14 cellular contexts compared by ENCODE assay signal in genomic region chr5:171975262-171975876, GRCh38. TPM values are rescaled to one million over a fixed set of nuclear protein-coding genes. Genes with fewer than 3 reads are reported as not detected.
DNase-seq lines count a peak whose midpoint lies in the region; ATAC-seq and TF ChIP-seq lines count a peak whose summit lies in the region.
"Had no signal": no experiment of that assay in that cellular context is flagged by ENCODE, and none has a peak within 500 bp of the region (broad histone marks: within the 10 kb centered on the region; RNA-seq: fewer than 3 reads in every experiment).

No MANE protein-coding gene starts in this region.

- CTCF ChIA-PET in activated CD8-positive, alpha-beta T cell treated with anti-CD3 and anti-CD28 coated beads for 36 hours (lab: Charles Lee), result interaction anchor here (0.9 to 2.6 kb wide), 2 partner anchors 11 to 64 kb away, joined by 3 to 6 read pairs; no protein-coding TSS in a partner anchor
- CTCF ChIA-PET in activated CD8-positive, alpha-beta T cell treated with anti-CD3 and anti-CD28 coated beads, Interleukin-2, amount 10 ng/mL, durations not matched to agents 7 days and 5 days (lab: Charles Lee), result interaction anchor here (1.3 kb wide), 1 partner anchor 9 kb away, joined by 4 read pairs; no protein-coding TSS in a partner anchor
- CTCF ChIA-PET in activated B cell treated with CpG ODN at 0.5 μM for 24 hours (lab: Charles Lee), result interaction anchor here (0.7 kb wide), 1 partner anchor 11 kb away, joined by 3 read pairs; no protein-coding TSS in a partner anchor
- CTCF ChIA-PET in CD8-positive, alpha-beta T cell (lab: Charles Lee), result no interaction called here

- peak overlapping the region; percentile 48 for H3K27ac Mint-ChIP-seq in activated CD8-positive, alpha-beta T cell treated with anti-CD3 and anti-CD28 coated beads for 36 hours
- H3K27ac Mint-ChIP-seq in activated CD8-positive, alpha-beta T cell treated with anti-CD3 and anti-CD28 coated beads, Interleukin-2, amount 10 ng/mL, durations not matched to agents 7 days and 5 days, result no peak overlapping the region
- peak overlapping the region; percentile 81 for H3K27ac Mint-ChIP-seq in activated B cell treated with CpG ODN at 0.5 μM for 24 hours
- H3K27ac Mint-ChIP-seq in stimulated activated memory B cell treated with anti-CD40 and anti-IgM and Interleukin-4, amounts not matched to agents 10 μg/mL and 1 μg/mL and 100 μg/mL, for 72 hours, result peak overlapping the region; percentile 90
- H3K27ac Mint-ChIP-seq in CD8-positive, alpha-beta T cell, result no peak overlapping the region
- H3K27ac Mint-ChIP-seq: activated CD4-positive, alpha-beta memory T cell treated with anti-CD3 and anti-CD28 coated beads for 36 hours had no signal

- H3K4me1 Mint-ChIP-seq in activated CD8-positive, alpha-beta T cell treated with anti-CD3 and anti-CD28 coated beads for 36 hours (ENCODE audit: low read depth), result peaks cover 56% of the 10 kb centered on the region
- peaks cover 22% of the 10 kb centered on the region for H3K4me1 Mint-ChIP-seq in activated CD8-positive, alpha-beta T cell treated with anti-CD3 and anti-CD28 coated beads, Interleukin-2, amount 10 ng/mL, durations not matched to agents 7 days and 5 days (ENCODE audit: low read depth)
- peaks cover 82% of the 10 kb centered on the region for H3K4me1 Mint-ChIP-seq in activated B cell treated with CpG ODN at 0.5 μM for 24 hours
- peaks cover 69% of the 10 kb centered on the region for H3K4me1 Mint-ChIP-seq in stimulated activated memory B cell treated with anti-CD40 and anti-IgM and Interleukin-4, amounts not matched to agents 10 μg/mL and 1 μg/mL and 100 μg/mL, for 72 hours
- H3K4me1 Mint-ChIP-seq in CD8-positive, alpha-beta T cell (ENCODE audit: low read depth), result peaks cover 56% of the 10 kb centered on the region

- H3K4me1 ChIP-seq in CD8-positive, alpha-beta T cell (ENCODE audit: insufficient read depth, low read length), result peaks cover 19% of the 10 kb centered on the region

- no peaks in the 10 kb centered on the region for H3K36me3 ChIP-seq in CD8-positive, alpha-beta T cell (ENCODE audit: insufficient read depth, low read length)

- POLR2A ChIA-PET in activated CD8-positive, alpha-beta T cell treated with anti-CD3 and anti-CD28 coated beads for 36 hours (lab: Charles Lee), result interaction anchor here (1.5 kb wide), 1 partner anchor 29 kb away, joined by 5 read pairs; no protein-coding TSS in a partner anchor
- POLR2A ChIA-PET in activated CD8-positive, alpha-beta T cell treated with anti-CD3 and anti-CD28 coated beads, Interleukin-2, amount 10 ng/mL, durations not matched to agents 7 days and 5 days (lab: Charles Lee), result no interaction called here
- POLR2A ChIA-PET in activated B cell treated with CpG ODN at 0.5 μM for 24 hours (lab: Charles Lee), result no interaction called here
- POLR2A ChIA-PET in CD8-positive, alpha-beta T cell (lab: Charles Lee), result no interaction called here

- H3K27me3 ChIP-seq in CD8-positive, alpha-beta T cell (ENCODE audit: insufficient read depth, low read length), result no peaks in the 10 kb centered on the region

- intact Hi-C loops in activated CD8-positive, alpha-beta T cell treated with anti-CD3 and anti-CD28 coated beads for 36 hours (cut with micrococcal nuclease), result no loop called here
- intact Hi-C loops in activated B cell treated with CpG ODN at 0.5 μM for 24 hours (cut with micrococcal nuclease), result no loop called here
- intact Hi-C loops in CD8-positive, alpha-beta T cell (cut with DNase I, micrococcal nuclease), result no loop called here

- DNase-seq in activated CD8-positive, alpha-beta T cell treated with anti-CD3 and anti-CD28 coated beads for 36 hours, result no peak
- DNase-seq in activated CD8-positive, alpha-beta T cell treated with anti-CD3 and anti-CD28 coated beads, Interleukin-2, amount 10 ng/mL, durations not matched to agents 7 days and 5 days, result no peak
- no peak for DNase-seq in activated B cell treated with CpG ODN at 0.5 μM for 24 hours
- peak; percentile 26 for DNase-seq in fibroblast of villous mesenchyme (ENCODE audit: low read depth)
- no peak for DNase-seq in GM19238 (ENCODE audit: insufficient read length, low spot score)
- DNase-seq in SIG-M5 (lab: John Stamatoyannopoulos, UW), result no peak
- DNase-seq in CD8-positive, alpha-beta T cell, result no peak
- DNase-seq: activated CD4-positive, alpha-beta memory T cell treated with anti-CD3 and anti-CD28 coated beads for 36 hours; caudate nucleus; head of caudate nucleus; SK-N-SH; substantia nigra had no signal

- peaks cover 16% of the 10 kb centered on the region for H3K9me3 Mint-ChIP-seq in activated CD8-positive, alpha-beta T cell treated with anti-CD3 and anti-CD28 coated beads for 36 hours
- peaks cover 20% of the 10 kb centered on the region for H3K9me3 Mint-ChIP-seq in activated CD8-positive, alpha-beta T cell treated with anti-CD3 and anti-CD28 coated beads, Interleukin-2, amount 10 ng/mL, durations not matched to agents 7 days and 5 days (ENCODE audit: insufficient read depth)
- peaks cover 17% of the 10 kb centered on the region for H3K9me3 Mint-ChIP-seq in activated B cell treated with CpG ODN at 0.5 μM for 24 hours
- peaks cover under 1% of the 10 kb centered on the region for H3K9me3 Mint-ChIP-seq in stimulated activated memory B cell treated with anti-CD40 and anti-IgM and Interleukin-4, amounts not matched to agents 10 μg/mL and 1 μg/mL and 100 μg/mL, for 72 hours
- H3K9me3 Mint-ChIP-seq in CD8-positive, alpha-beta T cell, result peaks cover 10% of the 10 kb centered on the region

- no peak overlapping the region for H3K4me3 ChIP-seq in fibroblast of villous mesenchyme (ENCODE audit: low read depth, low read length)
- no peak overlapping the region for H3K4me3 ChIP-seq in CD8-positive, alpha-beta T cell (ENCODE audit: low read depth, low read length)

- peaks cover 50% of the 10 kb centered on the region for H3K36me3 Mint-ChIP-seq in activated CD8-positive, alpha-beta T cell treated with anti-CD3 and anti-CD28 coated beads for 36 hours (ENCODE audit: low read depth)
- peaks cover 26% of the 10 kb centered on the region for H3K36me3 Mint-ChIP-seq in activated CD8-positive, alpha-beta T cell treated with anti-CD3 and anti-CD28 coated beads, Interleukin-2, amount 10 ng/mL, durations not matched to agents 7 days and 5 days (ENCODE audit: low read depth)
- H3K36me3 Mint-ChIP-seq in activated B cell treated with CpG ODN at 0.5 μM for 24 hours (ENCODE audit: low read depth), result peaks cover 30% of the 10 kb centered on the region
- H3K36me3 Mint-ChIP-seq in stimulated activated memory B cell treated with anti-CD40 and anti-IgM and Interleukin-4, amounts not matched to agents 10 μg/mL and 1 μg/mL and 100 μg/mL, for 72 hours, result peaks cover 61% of the 10 kb centered on the region
- H3K36me3 Mint-ChIP-seq in CD8-positive, alpha-beta T cell, result peaks cover 21% of the 10 kb centered on the region

- no peak for ATAC-seq in activated CD8-positive, alpha-beta T cell treated with anti-CD3 and anti-CD28 coated beads for 36 hours
- no peak for ATAC-seq in activated CD8-positive, alpha-beta T cell treated with anti-CD3 and anti-CD28 coated beads, Interleukin-2, amount 10 ng/mL, durations not matched to agents 7 days and 5 days
- ATAC-seq in activated B cell treated with CpG ODN at 0.5 μM for 24 hours (ENCODE audit: low read depth), result no peak
- ATAC-seq in stimulated activated memory B cell treated with anti-CD40 and anti-IgM and Interleukin-4, amounts not matched to agents 10 μg/mL and 1 μg/mL and 100 μg/mL, for 72 hours, result no peak
- no peak for ATAC-seq in CD8-positive, alpha-beta T cell
- ATAC-seq: HepG2 had no signal

- H3K4me3 Mint-ChIP-seq in activated CD8-positive, alpha-beta T cell treated with anti-CD3 and anti-CD28 coated beads for 36 hours, result no peak overlapping the region
- no peak overlapping the region for H3K4me3 Mint-ChIP-seq in activated CD8-positive, alpha-beta T cell treated with anti-CD3 and anti-CD28 coated beads, Interleukin-2, amount 10 ng/mL, durations not matched to agents 7 days and 5 days
- H3K4me3 Mint-ChIP-seq in activated B cell treated with CpG ODN at 0.5 μM for 24 hours, result no peak overlapping the region
- no peak overlapping the region for H3K4me3 Mint-ChIP-seq in stimulated activated memory B cell treated with anti-CD40 and anti-IgM and Interleukin-4, amounts not matched to agents 10 μg/mL and 1 μg/mL and 100 μg/mL, for 72 hours
- no peak overlapping the region for H3K4me3 Mint-ChIP-seq in CD8-positive, alpha-beta T cell
- H3K4me3 Mint-ChIP-seq: activated CD4-positive, alpha-beta memory T cell treated with anti-CD3 and anti-CD28 coated beads for 36 hours had no signal

- no peak overlapping the region for H3K27ac ChIP-seq in CD8-positive, alpha-beta T cell (ENCODE audit: low read depth, low read length)

- no peak for TF ChIP-seq CTCF in activated CD8-positive, alpha-beta T cell treated with anti-CD3 and anti-CD28 coated beads for 36 hours (IDR thresholded peaks at IDR 0.05)
- no peak for TF ChIP-seq CTCF in activated B cell treated with CpG ODN at 0.5 μM for 24 hours (IDR thresholded peaks at IDR 0.05)
- TF ChIP-seq CTCF in fibroblast of villous mesenchyme (IDR thresholded peaks at IDR 0.05; ENCODE audit: insufficient read depth, low read depth, low read length), result no peak
- no peak for TF ChIP-seq CTCF in CD8-positive, alpha-beta T cell (IDR thresholded peaks at IDR 0.05)

- peaks cover 3% of the 10 kb centered on the region for H3K9me3 ChIP-seq in CD8-positive, alpha-beta T cell (ENCODE audit: low read length)

- no peaks in the 10 kb centered on the region for H3K27me3 Mint-ChIP-seq in activated CD8-positive, alpha-beta T cell treated with anti-CD3 and anti-CD28 coated beads for 36 hours
- H3K27me3 Mint-ChIP-seq in activated CD8-positive, alpha-beta T cell treated with anti-CD3 and anti-CD28 coated beads, Interleukin-2, amount 10 ng/mL, durations not matched to agents 7 days and 5 days (ENCODE audit: low read depth), result no peaks in the 10 kb centered on the region
- H3K27me3 Mint-ChIP-seq in activated B cell treated with CpG ODN at 0.5 μM for 24 hours, result no peaks in the 10 kb centered on the region
- no peaks in the 10 kb centered on the region for H3K27me3 Mint-ChIP-seq in stimulated activated memory B cell treated with anti-CD40 and anti-IgM and Interleukin-4, amounts not matched to agents 10 μg/mL and 1 μg/mL and 100 μg/mL, for 72 hours
- H3K27me3 Mint-ChIP-seq in CD8-positive, alpha-beta T cell (ENCODE audit: low read depth), result no peaks in the 10 kb centered on the region
- H3K27me3 Mint-ChIP-seq: activated CD4-positive, alpha-beta memory T cell treated with anti-CD3 and anti-CD28 coated beads for 36 hours had no signal

RNA-seq across cellular contexts. Expression of gene FBXW11, which starts 31.1 kb away (rescaled TPM):
- 10 to 100 TPM; 49.3 to 52.6 TPM for total RNA-seq in activated CD8-positive, alpha-beta T cell treated with anti-CD3 and anti-CD28 coated beads for 36 hours
- total RNA-seq in activated CD8-positive, alpha-beta T cell treated with anti-CD3 and anti-CD28 coated beads, Interleukin-2, amount 10 ng/mL, durations not matched to agents 7 days and 5 days, result 10 to 100 TPM; 26.3 to 27.1 TPM
- 46.5 and 52.7 TPM in 2 replicates for total RNA-seq in activated B cell treated with CpG ODN at 0.5 μM for 24 hours
- 68.0 and 112 TPM in 2 replicates for total RNA-seq in fibroblast of villous mesenchyme
- total RNA-seq in CD8-positive, alpha-beta T cell, result 10 to 100 TPM; 28.8 to 32.6 TPM

Comparison
In these comparisons a context has a peak if more than half of its experiments do, and no peak if none do; other contexts are left out.
1. H3K27ac Mint-ChIP-seq: peak in activated CD8-positive, alpha-beta T cell treated with anti-CD3 and anti-CD28 coated beads for 36 hours (single experiment), activated B cell treated with CpG ODN at 0.5 μM for 24 hours (single experiment) and stimulated activated memory B cell treated with anti-CD40 and anti-IgM and Interleukin-4, amounts not matched to agents 10 μg/mL and 1 μg/mL and 100 μg/mL, for 72 hours (single experiment); none in activated CD8-positive, alpha-beta T cell treated with anti-CD3 and anti-CD28 coated beads, Interleukin-2, amount 10 ng/mL, durations not matched to agents 7 days and 5 days (single experiment) and CD8-positive, alpha-beta T cell (single experiment).